8 cellular contexts compared by ENCODE assay signal in genomic region chr3:134486577-134487041, GRCh38. TPM values are rescaled to one million over a fixed set of nuclear protein-coding genes. Genes with fewer than 3 reads are reported as not detected.
DNase-seq lines count a peak whose midpoint lies in the region; ATAC-seq and TF ChIP-seq lines count a peak whose summit lies in the region.

No MANE protein-coding gene starts in this region.

- H3K36me3 Mint-ChIP-seq in CD4-positive, CD25-positive, alpha-beta regulatory T cell, result peaks cover 12% of the 10 kb centered on the region
- H3K36me3 Mint-ChIP-seq in activated T-helper 17 cell treated with anti-CD3 and anti-CD28 coated beads, Interleukin-2, amount 50 U/mL, for 72 hours (ENCODE audit: low read depth), result peaks cover 36% of the 10 kb centered on the region

- no peak for TF ChIP-seq EP300 in sigmoid colon (IDR thresholded peaks at IDR 0.05)

- peak overlapping the region; percentile 97 for H3K9ac ChIP-seq in MM.1S (ENCODE audit: low read length)

- no peak for TF ChIP-seq CTCF in MM.1S (IDR thresholded peaks at IDR 0.05; ENCODE audit: low read length)
- TF ChIP-seq CTCF in heart right ventricle (IDR thresholded peaks at IDR 0.05), result no peak
- TF ChIP-seq CTCF in sigmoid colon (IDR thresholded peaks at IDR 0.05), result no peak

- H3K9me3 ChIP-seq in CD4-positive, CD25-positive, alpha-beta regulatory T cell (ENCODE audit: control insufficient read depth in 2 of 2, low read length in 2 of 2), result no peaks in the 10 kb centered on the region
- H3K9me3 ChIP-seq in MM.1S (replicated peaks; ENCODE audit: insufficient read depth, low read length), result no peaks in the 10 kb centered on the region
- no peaks in the 10 kb centered on the region for H3K9me3 ChIP-seq in heart right ventricle
- no peaks in the 10 kb centered on the region for H3K9me3 ChIP-seq in sigmoid colon

- H3K36me3 ChIP-seq in CD4-positive, CD25-positive, alpha-beta regulatory T cell (ENCODE audit: control insufficient read depth, insufficient read depth, low read length), result peaks cover 10% of the 10 kb centered on the region
- H3K36me3 ChIP-seq in MM.1S (replicated peaks; ENCODE audit: insufficient read depth, low read length) (no peaks in the 10 kb centered on the region; the same call in 1 of the 2 replicates), heart right ventricle (peaks cover 0 to 16% (median 7%) of the 10 kb centered on the region in 9 donors), sigmoid colon (peaks cover 1 to 13% (median 5%) of the 10 kb centered on the region in 4 donors)

- no peaks in the 10 kb centered on the region for H3K27me3 ChIP-seq in CD4-positive, CD25-positive, alpha-beta regulatory T cell (ENCODE audit: control insufficient read depth, insufficient read depth, low read length)
- H3K27me3 ChIP-seq in MM.1S (replicated peaks; ENCODE audit: insufficient read depth, low read length), result no peaks in the 10 kb centered on the region
- H3K27me3 ChIP-seq in heart right ventricle, result no peaks in the 10 kb centered on the region
- H3K27me3 ChIP-seq in sigmoid colon, result no peaks in the 10 kb centered on the region

- no peaks in the 10 kb centered on the region for H4K20me1 ChIP-seq in MM.1S (ENCODE audit: insufficient read depth, low read length)

- POLR2A ChIA-PET in HEK293T (lab: Yijun Ruan, JAX), result interaction anchor here (0.9 to 2.9 kb wide), 11 partner anchors 8 to 187 kb away, joined by 3 to 13 read pairs (median 4); partner anchors contain the start of gene AMOTL2

- 2 to 4% methylated on average over 17 of the region's 17 CpGs for WGBS in heart right ventricle, 2 donors
- WGBS in sigmoid colon, 2 donors, result 1% methylated on average over 17 of the region's 17 CpGs

- peaks cover 7% of the 10 kb centered on the region for H3K27me3 Mint-ChIP-seq in CD4-positive, CD25-positive, alpha-beta regulatory T cell
- H3K27me3 Mint-ChIP-seq in activated T-helper 17 cell treated with anti-CD3 and anti-CD28 coated beads, Interleukin-2, amount 50 U/mL, for 72 hours, result no peaks in the 10 kb centered on the region

- peak overlapping the region; percentile 97 for H3K4me3 ChIP-seq in CD4-positive, CD25-positive, alpha-beta regulatory T cell (ENCODE audit: low read depth, low read length)
- H3K4me3 ChIP-seq in MM.1S (ENCODE audit: low read length) (peak overlapping the region; percentile 95), heart right ventricle (peak overlapping the region; percentile 71 to 94 (median 79)), sigmoid colon (peak overlapping the region; percentile 59 to 81 (median 75))

- intact Hi-C loops in heart right ventricle (cut with DNase I), result loop anchor here in 4 of 10 donors (5.0 to 10.0 kb wide), 5 partner anchors 114 to 1764 kb away; partner anchors contain the start of genes AMOTL2 (in 2 of the 4), NPHP3 (in 1 of the 4) and TOPBP1 (in 1 of the 4)
- intact Hi-C loops in sigmoid colon (cut with DNase I), result loop anchor here (5.0 kb wide), 4 partner anchors 114 to 1764 kb away; partner anchors contain the start of genes AMOTL2, CDV3 and NPHP3

- peak overlapping the region; percentile 92 for H3K27ac ChIP-seq in CD4-positive, CD25-positive, alpha-beta regulatory T cell (ENCODE audit: insufficient read depth, low read length, poor library complexity, severe bottlenecking)
- H3K27ac ChIP-seq in MM.1S (ENCODE audit: low read length) (peak overlapping the region; percentile 89), heart right ventricle (peak overlapping the region; percentile 93 to 99 (median 96)), sigmoid colon (peak overlapping the region; percentile 94 to 97 (median 96))

- H2AFZ ChIP-seq in MM.1S (ENCODE audit: low read length), result peak overlapping the region; percentile 84

- no peaks in the 10 kb centered on the region for H3K9me3 Mint-ChIP-seq in CD4-positive, CD25-positive, alpha-beta regulatory T cell
- no peaks in the 10 kb centered on the region for H3K9me3 Mint-ChIP-seq in activated T-helper 17 cell treated with anti-CD3 and anti-CD28 coated beads, Interleukin-2, amount 50 U/mL, for 72 hours

- TF ChIP-seq POLR2A in sigmoid colon (IDR thresholded peaks at IDR 0.05), result no peak

- peaks cover 38 to 74% (median 55%) of the 10 kb centered on the region in 4 donors for H3K4me1 Mint-ChIP-seq in CD4-positive, CD25-positive, alpha-beta regulatory T cell
- peaks cover 36% of the 10 kb centered on the region for H3K4me1 Mint-ChIP-seq in activated T-helper 17 cell treated with anti-CD3 and anti-CD28 coated beads, Interleukin-2, amount 50 U/mL, for 72 hours

- peaks cover 10% of the 10 kb centered on the region for H3F3A ChIP-seq in MM.1S (ENCODE audit: insufficient read depth, low read length)

- peak overlapping the region; percentile 97 to 100 (median 99) for H3K4me3 Mint-ChIP-seq in CD4-positive, CD25-positive, alpha-beta regulatory T cell
- H3K4me3 Mint-ChIP-seq in activated T-helper 17 cell treated with anti-CD3 and anti-CD28 coated beads, Interleukin-2, amount 50 U/mL, for 72 hours, result peak overlapping the region; percentile 96

- CTCF ChIA-PET in HEK293T (lab: Yijun Ruan, JAX), result interaction anchor here (0.5 to 0.6 kb wide), 2 partner anchors 17 to 822 kb away, joined by 3 to 8 read pairs; no protein-coding TSS in a partner anchor

- peak overlapping the region; percentile 64 to 98 (median 96) for H3K27ac Mint-ChIP-seq in CD4-positive, CD25-positive, alpha-beta regulatory T cell
- peak overlapping the region; percentile 98 for H3K27ac Mint-ChIP-seq in activated T-helper 17 cell treated with anti-CD3 and anti-CD28 coated beads, Interleukin-2, amount 50 U/mL, for 72 hours

- peaks cover 78% of the 10 kb centered on the region for H3K79me2 ChIP-seq in MM.1S (ENCODE audit: low read length)

- ATAC-seq in CD4-positive, CD25-positive, alpha-beta regulatory T cell (ENCODE audit: low read depth in 2 of 2), result peak in 1 of 2 donors; percentile 7
- ATAC-seq in GM19035 (IDR thresholded peaks at IDR 0.05; ENCODE audit: unreplicated experiment) (peak; percentile 18), heart right ventricle (peak in 1 of 8 donors; percentile 0), GM18858 (IDR thresholded peaks at IDR 0.05; ENCODE audit: unreplicated experiment) (no peak)
- ATAC-seq in activated T-helper 17 cell treated with anti-CD3 and anti-CD28 coated beads, Interleukin-2, amount 50 U/mL, for 72 hours (replicated peaks), result peak; percentile 15

- peak overlapping the region; percentile 61 for H3K4me2 ChIP-seq in MM.1S (ENCODE audit: low read depth, low read length)

- DNase-seq in CD4-positive, CD25-positive, alpha-beta regulatory T cell, result peak; percentile 24 to 60 (median 58)
- DNase-seq in MM.1S (peak; percentile 39), heart right ventricle (no peak), sigmoid colon (no peak), HEK293T (ENCODE audit: extremely low spot score) (no peak)

- no peaks in the 10 kb centered on the region for H3K9me2 ChIP-seq in MM.1S (replicated peaks; ENCODE audit: insufficient read depth, low read length)

- H3K4me1 ChIP-seq in CD4-positive, CD25-positive, alpha-beta regulatory T cell (ENCODE audit: control insufficient read depth, insufficient read depth, low read length, poor library complexity, severe bottlenecking), result peaks cover 41% of the 10 kb centered on the region
- H3K4me1 ChIP-seq in MM.1S (ENCODE audit: low read length) (peaks cover 10% of the 10 kb centered on the region), heart right ventricle (peaks cover 11 to 53% (median 40%) of the 10 kb centered on the region in 9 donors), sigmoid colon (peaks cover 0 to 41% (median 32%) of the 10 kb centered on the region in 4 donors)

TF ChIP-seq in HEK293T, 16 proteins besides CTCF, POLR2A, EP300 and RAD21:
- no peak for TF ChIP-seq SP1 (IDR thresholded peaks at IDR 0.05)
- no peak for TF ChIP-seq PKNOX1 (IDR thresholded peaks at IDR 0.05)
- TF ChIP-seq NFRKB (IDR thresholded peaks at IDR 0.05), result no peak
- TF ChIP-seq L3MBTL2 (conservative IDR thresholded peaks at IDR 0.05), result no peak
- TF ChIP-seq FOXM1 (IDR thresholded peaks at IDR 0.05; ENCODE audit: borderline replicate concordance), result no peak
- TF ChIP-seq ELF4 (IDR thresholded peaks at IDR 0.05), result no peak
- TF ChIP-seq HDGF (IDR thresholded peaks at IDR 0.05; ENCODE audit: borderline replicate concordance), result no peak
- no peak for TF ChIP-seq CTBP1 (IDR thresholded peaks at IDR 0.05; ENCODE audit: borderline replicate concordance)
- no peak for TF ChIP-seq FOXK2 (IDR thresholded peaks at IDR 0.05)
- no peak for TF ChIP-seq BHLHE40 (IDR thresholded peaks at IDR 0.05; ENCODE audit: borderline replicate concordance)
- no peak for TF ChIP-seq FOXA1 (IDR thresholded peaks at IDR 0.05)
- TF ChIP-seq SUZ12 (IDR thresholded peaks at IDR 0.05), result no peak
- TF ChIP-seq ZNF384 (IDR thresholded peaks at IDR 0.05), result no peak
- TF ChIP-seq ARNT (IDR thresholded peaks at IDR 0.05), result no peak
- no peak for TF ChIP-seq LEF1 (IDR thresholded peaks at IDR 0.05; ENCODE audit: borderline replicate concordance)
- no peak for TF ChIP-seq TARDBP (IDR thresholded peaks at IDR 0.05)

RNA-seq across cellular contexts. Expression of gene CEP63, which starts 0.8 kb away (rescaled TPM):
- 22.0 TPM for total RNA-seq in CD4-positive, CD25-positive, alpha-beta regulatory T cell
- polyA plus RNA-seq in CD4-positive, CD25-positive, alpha-beta regulatory T cell, result 10 to 100 TPM; 11.8 to 17.5 (median 14.9) TPM
- 10 to 100 TPM; 10.1 to 17.0 TPM for total RNA-seq in activated T-helper 17 cell treated with anti-CD3 and anti-CD28 coated beads, Interleukin-2, amount 50 U/mL, for 72 hours
- total RNA-seq in heart right ventricle, result 10 to 100 TPM; 27.6 to 38.8 (median 31.0) TPM
- polyA plus RNA-seq in heart right ventricle, result 10 to 100 TPM; 20.1 to 24.9 TPM
- total RNA-seq in sigmoid colon, result 10 to 100 TPM; 22.5 to 33.5 (median 25.6) TPM
- polyA plus RNA-seq in sigmoid colon, result 10 to 100 TPM; 16.6 to 18.6 (median 17.8) TPM

RNA-seq across cellular contexts. Expression of gene ANAPC13, which starts 0.8 kb away (rescaled TPM):
- 21.8 TPM for total RNA-seq in CD4-positive, CD25-positive, alpha-beta regulatory T cell
- 10 to 100 TPM; 74.3 to 89.7 (median 84.3) TPM for polyA plus RNA-seq in CD4-positive, CD25-positive, alpha-beta regulatory T cell
- 10 to 100 TPM; 25.1 to 42.1 TPM for total RNA-seq in activated T-helper 17 cell treated with anti-CD3 and anti-CD28 coated beads, Interleukin-2, amount 50 U/mL, for 72 hours
- total RNA-seq in heart right ventricle (100 to 1,000 TPM in 1 of 10 donors, 10 to 100 TPM in 9; 68.2 to 119 (median 84.0) TPM), sigmoid colon (10 to 100 TPM; 46.7 to 78.1 (median 61.1) TPM)
- polyA plus RNA-seq in heart right ventricle (10 to 100 TPM; 25.7 to 81.3 TPM), sigmoid colon (10 to 100 TPM; 50.8 to 88.9 (median 56.9) TPM)

Comparison
In these comparisons a context has a peak if more than half of its experiments do, and no peak if none do; other contexts are left out.
1. DNase-seq: peak in CD4-positive, CD25-positive, alpha-beta regulatory T cell (3 of 3) and MM.1S (single experiment); none in heart right ventricle (0 of 2), sigmoid colon (single experiment) and HEK293T (single experiment).
2. Peak in every context shown above with its lines, with median percentiles within 50 percentile points of each other: H3K27ac ChIP-seq and H3K4me3 ChIP-seq.